Comparison of ENCODE assay signal across 20 cellular contexts in the genomic region with DNA sequence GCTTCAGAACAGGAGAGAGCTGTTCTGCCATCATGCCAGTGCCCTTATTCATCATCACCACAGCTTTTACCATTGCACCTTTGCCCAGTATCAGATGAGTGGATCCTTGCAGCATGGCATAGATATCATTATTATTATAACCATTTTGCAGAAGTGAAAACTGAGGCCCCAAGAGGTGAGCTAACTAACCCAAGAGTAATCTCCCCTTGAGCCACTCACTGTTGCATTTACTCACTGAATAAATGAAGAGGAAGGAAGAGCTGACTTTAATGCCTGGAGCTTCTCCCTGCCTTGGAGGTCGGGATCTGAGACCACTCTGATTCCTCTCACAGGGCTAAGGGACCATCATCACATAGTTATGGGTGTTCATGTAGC. TPM values are rescaled to one million over a fixed set of nuclear protein-coding genes. Genes with fewer than 3 reads are reported as not detected.
DNase-seq lines count a peak whose midpoint lies in the region; ATAC-seq, FAIRE-seq and TF ChIP-seq lines count a peak whose summit lies in the region.
"Had no signal": no experiment of that assay in that cellular context is flagged by ENCODE, and none has a peak within 500 bp of the region (broad histone marks: within the 10 kb centered on the region; RNA-seq: fewer than 3 reads in every experiment).

No MANE protein-coding gene starts in this region.

- no peaks in the 10 kb centered on the region for H3K4me1 Mint-ChIP-seq in CD4-positive, alpha-beta T cell (ENCODE audit: low read depth)
- H3K4me1 Mint-ChIP-seq: immature natural killer cell had no signal

- no peaks in the 10 kb centered on the region for H3K9me3 ChIP-seq in left ventricle myocardium inferior (replicated peaks)
- H3K9me3 ChIP-seq in psoas muscle = no peaks in the 10 kb centered on the region
- no peaks in the 10 kb centered on the region for H3K9me3 ChIP-seq in aorta (ENCODE audit: control insufficient read depth, low read length)
- H3K9me3 ChIP-seq in CD4-positive, alpha-beta T cell (ENCODE audit: control insufficient read depth, low read length) = no peaks in the 10 kb centered on the region
- no peaks in the 10 kb centered on the region for H3K9me3 ChIP-seq in smooth muscle cell (replicated peaks; ENCODE audit: low read depth)
- H3K9me3 ChIP-seq: right lobe of liver had no signal

- intact Hi-C loops in left ventricle myocardium inferior (cut with micrococcal nuclease) (no loop called here), Right ventricle myocardium inferior (cut with DNase I) (no loop called here), psoas muscle (cut with DNase I) (no loop called here), aorta (cut with DNase I) (no loop called here)
- intact Hi-C loops in CD4-positive, alpha-beta T cell (cut with DNase I, micrococcal nuclease) = no loop called here

- no peak for DNase-seq in left ventricle myocardium inferior
- DNase-seq in Right ventricle myocardium inferior (ENCODE audit: missing footprints) = no peak
- DNase-seq in epithelial cell of prostate (ENCODE audit: low read depth, low spot score) = peak; percentile 18
- no peak for DNase-seq in psoas muscle
- DNase-seq in aorta = no peak
- DNase-seq in frontal cortex (ENCODE audit: low spot score in 2 of 2) = no peak
- no peak for DNase-seq in CD4-positive, alpha-beta T cell
- DNase-seq in smooth muscle cell (lab: John Stamatoyannopoulos, UW; ENCODE audit: unreplicated experiment) = no peak
- DNase-seq: activated CD8-positive, alpha-beta T cell treated with anti-CD3 and anti-CD28 coated beads for 36 hours; caudate nucleus; immature natural killer cell; NCI-H1092; NCI-H748 treated with DMSO at 0.1 percent for 48 hours; stimulated activated CD4-positive, alpha-beta T cell treated with anti-CD3 and anti-CD28 coated beads, Interleukin-4, amount 100 ng/mL, for 24 hours; stimulated activated CD8-positive, alpha-beta memory T cell treated with anti-CD3 and anti-CD28 coated beads, Interleukin-4, amount 100 ng/mL, for 48 hours; WERI-Rb-1 had no signal

- no peak overlapping the region for H2AFZ ChIP-seq in smooth muscle cell (ENCODE audit: low read depth)
- H2AFZ ChIP-seq: neural progenitor cell had no signal

- FAIRE-seq in frontal cortex (lab: Jason Lieb, UNC) = no peak
- FAIRE-seq: A204.1 had no signal

- H3K27ac ChIP-seq in left ventricle myocardium inferior (replicated peaks) (peak overlapping the region; percentile 72), epithelial cell of prostate (peak overlapping the region; percentile 85), psoas muscle (peak overlapping the region; percentile 23), aorta (ENCODE audit: low read depth in 1 of 2, low read length in 2 of 2) (peak overlapping the region; percentile 83 to 87), smooth muscle cell (ENCODE audit: low read depth) (no peak overlapping the region)
- no peak overlapping the region for H3K27ac ChIP-seq in CD4-positive, alpha-beta T cell (ENCODE audit: low read depth, low read length)
- H3K27ac ChIP-seq: neural progenitor cell, right lobe of liver, WERI-Rb-1 had no signal

- H3K27me3 Mint-ChIP-seq in CD4-positive, alpha-beta T cell = peaks cover 14% of the 10 kb centered on the region

- H3K4me1 ChIP-seq in left ventricle myocardium inferior = peaks cover 29% of the 10 kb centered on the region
- H3K4me1 ChIP-seq in psoas muscle = peaks cover 20% of the 10 kb centered on the region
- peaks cover 5 to 6% of the 10 kb centered on the region in 2 donors for H3K4me1 ChIP-seq in aorta (ENCODE audit: control insufficient read depth in 1 of 2, insufficient read depth in 2 of 2, low read length in 2 of 2)
- no peaks in the 10 kb centered on the region for H3K4me1 ChIP-seq in smooth muscle cell (ENCODE audit: low read depth)
- H3K4me1 ChIP-seq: neural progenitor cell had no signal

- TF ChIP-seq CTCF in left ventricle myocardium inferior (IDR thresholded peaks at IDR 0.05; ENCODE audit: borderline replicate concordance) = no peak
- TF ChIP-seq CTCF in psoas muscle (IDR thresholded peaks at IDR 0.05) = no peak
- TF ChIP-seq CTCF in CD4-positive, alpha-beta T cell (IDR thresholded peaks at IDR 0.05) = no peak
- no peak for TF ChIP-seq CTCF in smooth muscle cell (IDR thresholded peaks at IDR 0.05; ENCODE audit: borderline replicate concordance, insufficient read depth, poor library complexity, severe bottlenecking)

- H3K9me3 Mint-ChIP-seq in CD4-positive, alpha-beta T cell = no peaks in the 10 kb centered on the region
- H3K9me3 Mint-ChIP-seq: activated CD8-positive, alpha-beta T cell treated with anti-CD3 and anti-CD28 coated beads for 36 hours; activated T-helper 1 cell treated with anti-CD3 and anti-CD28 coated beads, Interleukin-12 subunit alpha, Interleukin-12 subunit beta, Interleukin-2, Interleukin-4 antibody, amounts not matched to agents 30 ng/mL and 10 ng/mL and 1 ng/mL, durations not matched to agents 14 hours and 24 hours and 36 hours; immature natural killer cell; neural progenitor cell had no signal

- POLR2A ChIA-PET in CD4-positive, alpha-beta T cell (lab: Charles Lee) = no interaction called here

- CTCF ChIA-PET in CD4-positive, alpha-beta T cell (lab: Charles Lee) = no interaction called here

- H3K4me3 ChIP-seq in left ventricle myocardium inferior (no peak overlapping the region), psoas muscle (no peak overlapping the region), aorta (ENCODE audit: low read length in 2 of 2) (no peak overlapping the region), smooth muscle cell (no peak overlapping the region)
- H3K4me3 ChIP-seq: neural progenitor cell, right lobe of liver had no signal

- 67 to 69% (median 68%) methylated on average over 1 of the region's 1 CpG for WGBS in psoas muscle, 3 donors
- WGBS in aorta, 2 donors = 65 to 67% methylated on average over 1 of the region's 1 CpG
- 89% methylated on average over 1 of the region's 1 CpG for WGBS in smooth muscle cell (ENCODE audit: low lambda C conversion rate)

- H3K9ac ChIP-seq in smooth muscle cell (ENCODE audit: low read depth) = no peak overlapping the region
- H3K9ac ChIP-seq: neural progenitor cell had no signal

- H3K27me3 ChIP-seq in left ventricle myocardium inferior (ENCODE audit: low read depth) = no peaks in the 10 kb centered on the region
- no peaks in the 10 kb centered on the region for H3K27me3 ChIP-seq in psoas muscle (ENCODE audit: insufficient read depth in 3 of 3, low read length in 2 of 3)
- H3K27me3 ChIP-seq in aorta (ENCODE audit: control insufficient read depth in 1 of 2, insufficient read depth in 2 of 2, low read length in 1 of 2) = no peaks in the 10 kb centered on the region
- H3K27me3 ChIP-seq in CD4-positive, alpha-beta T cell (ENCODE audit: control insufficient read depth, insufficient read depth, low read length) = no peaks in the 10 kb centered on the region
- H3K27me3 ChIP-seq in smooth muscle cell (ENCODE audit: low read depth) = no peaks in the 10 kb centered on the region
- H3K27me3 ChIP-seq: neural progenitor cell had no signal

- no peak overlapping the region for H3K4me2 ChIP-seq in smooth muscle cell
- H3K4me2 ChIP-seq: neural progenitor cell had no signal

- H3F3A ChIP-seq in smooth muscle cell (ENCODE audit: low read depth) = no peaks in the 10 kb centered on the region

- no peaks in the 10 kb centered on the region for H3K79me2 ChIP-seq in smooth muscle cell (ENCODE audit: low read depth)

- no peaks in the 10 kb centered on the region for H4K20me1 ChIP-seq in smooth muscle cell (ENCODE audit: low read depth)

- no peaks in the 10 kb centered on the region for H3K36me3 ChIP-seq in left ventricle myocardium inferior
- H3K36me3 ChIP-seq in psoas muscle (ENCODE audit: insufficient read depth in 1 of 2, low read depth in 1 of 2) = no peaks in the 10 kb centered on the region
- H3K36me3 ChIP-seq in aorta (ENCODE audit: control insufficient read depth in 1 of 2, insufficient read depth in 2 of 2, low read length in 1 of 2) = no peaks in the 10 kb centered on the region
- H3K36me3 ChIP-seq in smooth muscle cell (ENCODE audit: low read depth) = no peaks in the 10 kb centered on the region
- H3K36me3 ChIP-seq: neural progenitor cell, right lobe of liver, WERI-Rb-1 had no signal

- no peak overlapping the region for H3K27ac Mint-ChIP-seq in CD4-positive, alpha-beta T cell
- H3K27ac Mint-ChIP-seq: activated CD8-positive, alpha-beta T cell treated with anti-CD3 and anti-CD28 coated beads for 36 hours; activated T-helper 1 cell treated with anti-CD3 and anti-CD28 coated beads, Interleukin-12 subunit alpha, Interleukin-12 subunit beta, Interleukin-2, Interleukin-4 antibody, amounts not matched to agents 30 ng/mL and 10 ng/mL and 1 ng/mL, durations not matched to agents 14 hours and 24 hours and 36 hours; immature natural killer cell; neural progenitor cell had no signal

- no peaks in the 10 kb centered on the region for H3K36me3 Mint-ChIP-seq in CD4-positive, alpha-beta T cell (ENCODE audit: low read depth)
- H3K36me3 Mint-ChIP-seq: immature natural killer cell, neural progenitor cell had no signal

- no peak overlapping the region for H3K4me3 Mint-ChIP-seq in CD4-positive, alpha-beta T cell
- H3K4me3 Mint-ChIP-seq: activated CD8-positive, alpha-beta T cell treated with anti-CD3 and anti-CD28 coated beads for 36 hours; activated T-helper 1 cell treated with anti-CD3 and anti-CD28 coated beads, Interleukin-12 subunit alpha, Interleukin-12 subunit beta, Interleukin-2, Interleukin-4 antibody, amounts not matched to agents 30 ng/mL and 10 ng/mL and 1 ng/mL, durations not matched to agents 14 hours and 24 hours and 36 hours; immature natural killer cell had no signal

- ATAC-seq in Right ventricle myocardium inferior (no peak), psoas muscle (no peak), aorta (ENCODE audit: low FRiP score) (no peak)
- ATAC-seq in CD4-positive, alpha-beta T cell (ENCODE audit: poor library complexity) = no peak
- ATAC-seq: activated CD8-positive, alpha-beta T cell treated with anti-CD3 and anti-CD28 coated beads for 36 hours had no signal

RNA-seq across cellular contexts. Expression of gene HRH1, which starts 32.0 kb away (rescaled TPM):
- total RNA-seq in left ventricle myocardium inferior = 1.4 TPM
- 1.8 TPM for total RNA-seq in Right ventricle myocardium inferior
- 1 to 10 TPM in 3 of 4 donors, under 1 TPM in 1; 0.53 to 1.5 (median 1.3) TPM for total RNA-seq in psoas muscle
- polyA plus RNA-seq in psoas muscle = 1 to 10 TPM in 1 of 3 donors, under 1 TPM in 2; 0.29 to 1.2 (median 0.42) TPM
- 10 to 100 TPM; 22.4 to 45.1 TPM for total RNA-seq in aorta
- polyA plus RNA-seq in aorta = 1 to 10 TPM; 3.9 to 4.4 TPM
- total RNA-seq in frontal cortex = 2.0 TPM
- total RNA-seq in CD4-positive, alpha-beta T cell = not detected
- 6.1 and 9.9 TPM in 2 replicates for total RNA-seq in smooth muscle cell
- polyA plus RNA-seq in smooth muscle cell = 6.3 and 7.3 TPM in 2 replicates

Comparison
In these comparisons a context has a peak if more than half of its experiments do, and no peak if none do; other contexts are left out.
1. H3K27ac ChIP-seq: peak in left ventricle myocardium inferior (single experiment), epithelial cell of prostate (single experiment), psoas muscle (single experiment) and aorta (2 of 2); none in CD4-positive, alpha-beta T cell (single experiment) and smooth muscle cell (single experiment).